ENCODE assay signal across 1 cellular context in genomic region chr3:50327943-50328691, GRCh38.
TF ChIP-seq lines count a peak whose summit lies in the region.

A gene with protein sequence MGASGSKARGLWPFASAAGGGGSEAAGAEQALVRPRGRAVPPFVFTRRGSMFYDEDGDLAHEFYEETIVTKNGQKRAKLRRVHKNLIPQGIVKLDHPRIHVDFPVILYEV (minus strand): TSS chr3:50328223. CDS start chr3:50328099, 124 bp downstream.

TF ChIP-seq in K562, 482 proteins besides CTCF, POLR2A, EP300 and RAD21 (continued from another document and continues in another):
- TF ChIP-seq, protein P1, sequence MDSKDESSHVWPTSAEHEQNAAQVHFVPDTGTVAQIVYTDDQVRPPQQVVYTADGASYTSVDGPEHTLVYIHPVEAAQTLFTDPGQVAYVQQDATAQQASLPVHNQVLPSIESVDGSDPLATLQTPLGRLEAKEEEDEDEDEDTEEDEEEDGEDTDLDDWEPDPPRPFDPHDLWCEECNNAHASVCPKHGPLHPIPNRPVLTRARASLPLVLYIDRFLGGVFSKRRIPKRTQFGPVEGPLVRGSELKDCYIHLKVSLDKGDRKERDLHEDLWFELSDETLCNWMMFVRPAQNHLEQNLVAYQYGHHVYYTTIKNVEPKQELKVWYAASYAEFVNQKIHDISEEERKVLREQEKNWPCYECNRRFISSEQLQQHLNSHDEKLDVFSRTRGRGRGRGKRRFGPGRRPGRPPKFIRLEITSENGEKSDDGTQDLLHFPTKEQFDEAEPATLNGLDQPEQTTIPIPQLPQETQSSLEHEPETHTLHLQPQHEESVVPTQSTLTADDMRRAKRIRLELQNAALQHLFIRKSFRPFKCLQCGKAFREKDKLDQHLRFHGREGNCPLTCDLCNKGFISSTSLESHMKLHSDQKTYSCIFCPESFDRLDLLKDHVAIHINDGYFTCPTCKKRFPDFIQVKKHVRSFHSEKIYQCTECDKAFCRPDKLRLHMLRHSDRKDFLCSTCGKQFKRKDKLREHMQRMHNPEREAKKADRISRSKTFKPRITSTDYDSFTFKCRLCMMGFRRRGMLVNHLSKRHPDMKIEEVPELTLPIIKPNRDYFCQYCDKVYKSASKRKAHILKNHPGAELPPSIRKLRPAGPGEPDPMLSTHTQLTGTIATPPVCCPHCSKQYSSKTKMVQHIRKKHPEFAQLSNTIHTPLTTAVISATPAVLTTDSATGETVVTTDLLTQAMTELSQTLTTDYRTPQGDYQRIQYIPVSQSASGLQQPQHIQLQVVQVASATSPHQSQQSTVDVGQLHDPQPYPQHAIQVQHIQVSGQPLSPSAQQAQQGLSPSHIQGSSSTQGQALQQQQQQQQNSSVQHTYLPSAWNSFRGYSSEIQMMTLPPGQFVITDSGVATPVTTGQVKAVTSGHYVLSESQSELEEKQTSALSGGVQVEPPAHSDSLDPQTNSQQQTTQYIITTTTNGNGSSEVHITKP (IDR thresholded peaks at IDR 0.05; ENCODE audit: partially characterized antibody): no peak
- TF ChIP-seq CREM (IDR thresholded peaks at IDR 0.05; ENCODE audit: low read depth) (peak; percentile 92), MECOM (CRISPR knock-in tag; IDR thresholded peaks at IDR 0.05) (no peak), ZNF384 (IDR thresholded peaks at IDR 0.05; ENCODE audit: low read depth, low read length) (0 out of 2 replicates have a peak, but pooled peaks have one; percentile 4), MCM7 (IDR thresholded peaks at IDR 0.05) (no peak), L3MBTL2 (IDR thresholded peaks at IDR 0.05) (peak; percentile 28; the same call in 1 of the 2 replicates), HMBOX1 (IDR thresholded peaks at IDR 0.05) (no peak), ZNF766 (CRISPR knock-in tag; conservative IDR thresholded peaks at IDR 0.05) (no peak), PRPF4 (IDR thresholded peaks at IDR 0.05; ENCODE audit: insufficient read depth, low read depth, low read length, poor library complexity, severe bottlenecking) (no peak), JUNB (CRISPR knock-in tag; conservative IDR thresholded peaks at IDR 0.05) (no peak), PCBP2 (IDR thresholded peaks at IDR 0.05; ENCODE audit: low read depth, low read length, poor library complexity, severe bottlenecking) (no peak), GTF2A2 (tag; IDR thresholded peaks at IDR 0.05) (no peak), ZNF609 (CRISPR knock-in tag; IDR thresholded peaks at IDR 0.05; ENCODE audit: borderline replicate concordance) (no peak), ARID2 (IDR thresholded peaks at IDR 0.05) (no peak), XRCC5 (IDR thresholded peaks at IDR 0.05; ENCODE audit: low read depth, low read length) (0 out of 2 replicates have a peak, but pooled peaks have one; percentile 49), ELF1 (tag; IDR thresholded peaks at IDR 0.05) (peak; percentile 69), PKNOX1 (IDR thresholded peaks at IDR 0.05) (peak; percentile 68), ZNF124 (CRISPR knock-in tag; IDR thresholded peaks at IDR 0.05) (no peak), RFX7 (CRISPR knock-in tag; IDR thresholded peaks at IDR 0.05) (no peak), ZBTB1 (CRISPR knock-in tag; IDR thresholded peaks at IDR 0.05; ENCODE audit: borderline replicate concordance, low read depth) (0 out of 2 replicates have a peak, but pooled peaks have one; percentile 44), ZNF586 (CRISPR knock-in tag; conservative IDR thresholded peaks at IDR 0.05) (no peak), ZNF444 (CRISPR knock-in tag; IDR thresholded peaks at IDR 0.05) (no peak), SREBF2 (CRISPR knock-in tag; IDR thresholded peaks at IDR 0.05) (no peak), CAMTA2 (CRISPR knock-in tag; conservative IDR thresholded peaks at IDR 0.05) (no peak), TGIF2 (CRISPR knock-in tag; IDR thresholded peaks at IDR 0.05) (no peak; the same call in 1 of the 2 replicates), ARHGAP35 (IDR thresholded peaks at IDR 0.05; ENCODE audit: partially characterized antibody) (no peak)
- TF ChIP-seq, protein P2, sequence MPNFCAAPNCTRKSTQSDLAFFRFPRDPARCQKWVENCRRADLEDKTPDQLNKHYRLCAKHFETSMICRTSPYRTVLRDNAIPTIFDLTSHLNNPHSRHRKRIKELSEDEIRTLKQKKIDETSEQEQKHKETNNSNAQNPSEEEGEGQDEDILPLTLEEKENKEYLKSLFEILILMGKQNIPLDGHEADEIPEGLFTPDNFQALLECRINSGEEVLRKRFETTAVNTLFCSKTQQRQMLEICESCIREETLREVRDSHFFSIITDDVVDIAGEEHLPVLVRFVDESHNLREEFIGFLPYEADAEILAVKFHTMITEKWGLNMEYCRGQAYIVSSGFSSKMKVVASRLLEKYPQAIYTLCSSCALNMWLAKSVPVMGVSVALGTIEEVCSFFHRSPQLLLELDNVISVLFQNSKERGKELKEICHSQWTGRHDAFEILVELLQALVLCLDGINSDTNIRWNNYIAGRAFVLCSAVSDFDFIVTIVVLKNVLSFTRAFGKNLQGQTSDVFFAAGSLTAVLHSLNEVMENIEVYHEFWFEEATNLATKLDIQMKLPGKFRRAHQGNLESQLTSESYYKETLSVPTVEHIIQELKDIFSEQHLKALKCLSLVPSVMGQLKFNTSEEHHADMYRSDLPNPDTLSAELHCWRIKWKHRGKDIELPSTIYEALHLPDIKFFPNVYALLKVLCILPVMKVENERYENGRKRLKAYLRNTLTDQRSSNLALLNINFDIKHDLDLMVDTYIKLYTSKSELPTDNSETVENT (CRISPR knock-in tag; IDR thresholded peaks at IDR 0.05): no peak
- TF ChIP-seq, protein P3, sequence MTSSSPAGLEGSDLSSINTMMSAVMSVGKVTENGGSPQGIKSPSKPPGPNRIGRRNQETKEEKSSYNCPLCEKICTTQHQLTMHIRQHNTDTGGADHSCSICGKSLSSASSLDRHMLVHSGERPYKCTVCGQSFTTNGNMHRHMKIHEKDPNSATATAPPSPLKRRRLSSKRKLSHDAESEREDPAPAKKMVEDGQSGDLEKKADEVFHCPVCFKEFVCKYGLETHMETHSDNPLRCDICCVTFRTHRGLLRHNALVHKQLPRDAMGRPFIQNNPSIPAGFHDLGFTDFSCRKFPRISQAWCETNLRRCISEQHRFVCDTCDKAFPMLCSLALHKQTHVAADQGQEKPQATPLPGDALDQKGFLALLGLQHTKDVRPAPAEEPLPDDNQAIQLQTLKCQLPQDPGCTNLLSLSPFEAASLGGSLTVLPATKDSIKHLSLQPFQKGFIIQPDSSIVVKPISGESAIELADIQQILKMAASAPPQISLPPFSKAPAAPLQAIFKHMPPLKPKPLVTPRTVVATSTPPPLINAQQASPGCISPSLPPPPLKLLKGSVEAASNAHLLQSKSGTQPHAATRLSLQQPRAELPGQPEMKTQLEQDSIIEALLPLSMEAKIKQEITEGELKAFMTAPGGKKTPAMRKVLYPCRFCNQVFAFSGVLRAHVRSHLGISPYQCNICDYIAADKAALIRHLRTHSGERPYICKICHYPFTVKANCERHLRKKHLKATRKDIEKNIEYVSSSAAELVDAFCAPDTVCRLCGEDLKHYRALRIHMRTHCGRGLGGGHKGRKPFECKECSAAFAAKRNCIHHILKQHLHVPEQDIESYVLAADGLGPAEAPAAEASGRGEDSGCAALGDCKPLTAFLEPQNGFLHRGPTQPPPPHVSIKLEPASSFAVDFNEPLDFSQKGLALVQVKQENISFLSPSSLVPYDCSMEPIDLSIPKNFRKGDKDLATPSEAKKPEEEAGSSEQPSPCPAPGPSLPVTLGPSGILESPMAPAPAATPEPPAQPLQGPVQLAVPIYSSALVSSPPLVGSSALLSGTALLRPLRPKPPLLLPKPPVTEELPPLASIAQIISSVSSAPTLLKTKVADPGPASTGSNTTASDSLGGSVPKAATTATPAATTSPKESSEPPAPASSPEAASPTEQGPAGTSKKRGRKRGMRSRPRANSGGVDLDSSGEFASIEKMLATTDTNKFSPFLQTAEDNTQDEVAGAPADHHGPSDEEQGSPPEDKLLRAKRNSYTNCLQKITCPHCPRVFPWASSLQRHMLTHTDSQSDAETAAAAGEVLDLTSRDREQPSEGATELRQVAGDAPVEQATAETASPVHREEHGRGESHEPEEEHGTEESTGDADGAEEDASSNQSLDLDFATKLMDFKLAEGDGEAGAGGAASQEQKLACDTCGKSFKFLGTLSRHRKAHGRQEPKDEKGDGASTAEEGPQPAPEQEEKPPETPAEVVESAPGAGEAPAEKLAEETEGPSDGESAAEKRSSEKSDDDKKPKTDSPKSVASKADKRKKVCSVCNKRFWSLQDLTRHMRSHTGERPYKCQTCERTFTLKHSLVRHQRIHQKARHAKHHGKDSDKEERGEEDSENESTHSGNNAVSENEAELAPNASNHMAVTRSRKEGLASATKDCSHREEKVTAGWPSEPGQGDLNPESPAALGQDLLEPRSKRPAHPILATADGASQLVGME (CRISPR knock-in tag; IDR thresholded peaks at IDR 0.05): no peak
- TF ChIP-seq, protein P4, sequence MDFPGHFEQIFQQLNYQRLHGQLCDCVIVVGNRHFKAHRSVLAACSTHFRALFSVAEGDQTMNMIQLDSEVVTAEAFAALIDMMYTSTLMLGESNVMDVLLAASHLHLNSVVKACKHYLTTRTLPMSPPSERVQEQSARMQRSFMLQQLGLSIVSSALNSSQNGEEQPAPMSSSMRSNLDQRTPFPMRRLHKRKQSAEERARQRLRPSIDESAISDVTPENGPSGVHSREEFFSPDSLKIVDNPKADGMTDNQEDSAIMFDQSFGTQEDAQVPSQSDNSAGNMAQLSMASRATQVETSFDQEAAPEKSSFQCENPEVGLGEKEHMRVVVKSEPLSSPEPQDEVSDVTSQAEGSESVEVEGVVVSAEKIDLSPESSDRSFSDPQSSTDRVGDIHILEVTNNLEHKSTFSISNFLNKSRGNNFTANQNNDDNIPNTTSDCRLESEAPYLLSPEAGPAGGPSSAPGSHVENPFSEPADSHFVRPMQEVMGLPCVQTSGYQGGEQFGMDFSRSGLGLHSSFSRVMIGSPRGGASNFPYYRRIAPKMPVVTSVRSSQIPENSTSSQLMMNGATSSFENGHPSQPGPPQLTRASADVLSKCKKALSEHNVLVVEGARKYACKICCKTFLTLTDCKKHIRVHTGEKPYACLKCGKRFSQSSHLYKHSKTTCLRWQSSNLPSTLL (IDR thresholded peaks at IDR 0.05): no peak
- TF ChIP-seq, protein P5, sequence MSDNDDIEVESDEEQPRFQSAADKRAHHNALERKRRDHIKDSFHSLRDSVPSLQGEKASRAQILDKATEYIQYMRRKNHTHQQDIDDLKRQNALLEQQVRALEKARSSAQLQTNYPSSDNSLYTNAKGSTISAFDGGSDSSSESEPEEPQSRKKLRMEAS (CRISPR knock-in tag; IDR thresholded peaks at IDR 0.05): peak; percentile 77
- TF ChIP-seq, protein P6, sequence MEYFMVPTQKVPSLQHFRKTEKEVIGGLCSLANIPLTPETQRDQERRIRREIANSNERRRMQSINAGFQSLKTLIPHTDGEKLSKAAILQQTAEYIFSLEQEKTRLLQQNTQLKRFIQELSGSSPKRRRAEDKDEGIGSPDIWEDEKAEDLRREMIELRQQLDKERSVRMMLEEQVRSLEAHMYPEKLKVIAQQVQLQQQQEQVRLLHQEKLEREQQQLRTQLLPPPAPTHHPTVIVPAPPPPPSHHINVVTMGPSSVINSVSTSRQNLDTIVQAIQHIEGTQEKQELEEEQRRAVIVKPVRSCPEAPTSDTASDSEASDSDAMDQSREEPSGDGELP (CRISPR knock-in tag; IDR thresholded peaks at IDR 0.05; ENCODE audit: borderline replicate concordance): peak; percentile 98
- TF ChIP-seq, protein P7, sequence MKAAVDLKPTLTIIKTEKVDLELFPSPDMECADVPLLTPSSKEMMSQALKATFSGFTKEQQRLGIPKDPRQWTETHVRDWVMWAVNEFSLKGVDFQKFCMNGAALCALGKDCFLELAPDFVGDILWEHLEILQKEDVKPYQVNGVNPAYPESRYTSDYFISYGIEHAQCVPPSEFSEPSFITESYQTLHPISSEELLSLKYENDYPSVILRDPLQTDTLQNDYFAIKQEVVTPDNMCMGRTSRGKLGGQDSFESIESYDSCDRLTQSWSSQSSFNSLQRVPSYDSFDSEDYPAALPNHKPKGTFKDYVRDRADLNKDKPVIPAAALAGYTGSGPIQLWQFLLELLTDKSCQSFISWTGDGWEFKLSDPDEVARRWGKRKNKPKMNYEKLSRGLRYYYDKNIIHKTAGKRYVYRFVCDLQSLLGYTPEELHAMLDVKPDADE (conservative IDR thresholded peaks at IDR 0.05; ENCODE audit: control insufficient read depth, low read depth, low read length): peak; percentile 75
